In the genomic region with DNA sequence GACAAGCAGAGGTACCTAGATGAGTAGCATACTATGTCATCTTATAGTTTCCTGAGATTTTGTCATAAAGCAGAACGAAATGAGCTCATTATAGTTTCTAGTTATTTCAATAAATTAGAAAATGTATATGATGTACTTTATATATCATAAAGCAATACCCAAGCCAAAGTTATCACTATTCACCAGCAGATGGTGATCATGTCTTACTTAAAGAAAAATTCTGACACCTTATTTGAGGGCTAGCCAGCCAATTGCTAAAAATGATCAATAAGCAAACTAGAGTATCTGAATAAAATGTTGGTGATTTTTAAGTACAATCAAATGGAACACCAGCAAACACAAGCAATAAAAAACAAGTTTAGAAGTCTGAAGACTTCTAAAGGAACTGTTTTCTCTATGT, we compare ENCODE assay signal across 12 cellular contexts. TPM values are rescaled to one million over a fixed set of nuclear protein-coding genes. Genes with fewer than 3 reads are reported as not detected.
A peak's percentile ranks its signal among the peaks of the same experiment; 100 is the strongest.
DNase-seq lines count a peak whose midpoint lies in the region; TF ChIP-seq lines count a peak whose summit lies in the region.
"Had no signal": no experiment of that assay in that cellular context is flagged by ENCODE, and none has a peak within 500 bp of the region (broad histone marks: within the 10 kb centered on the region; RNA-seq: fewer than 3 reads in every experiment).

No MANE protein-coding gene starts in this region.

- H3K36me3 ChIP-seq in neural progenitor cell = no peaks in the 10 kb centered on the region

- no peak overlapping the region for H3K27ac ChIP-seq in neural progenitor cell
- H3K27ac ChIP-seq: BLaER1 had no signal

- H3K4me3 Mint-ChIP-seq in brain (no peak overlapping the region), neural progenitor cell (no peak overlapping the region)
- H3K4me3 Mint-ChIP-seq: activated CD8-positive, alpha-beta memory T cell treated with anti-CD3 and anti-CD28 coated beads, Interleukin-2, amount 10 ng/mL, durations not matched to agents 7 days and 5 days had no signal

- H3K9ac ChIP-seq in neural progenitor cell = no peak overlapping the region
- H3K9ac ChIP-seq: BLaER1 had no signal

- H3K36me3 Mint-ChIP-seq in brain (peaks cover 34% of the 10 kb centered on the region), neural progenitor cell (peaks cover 4% of the 10 kb centered on the region)

- no peaks in the 10 kb centered on the region for H3K4me1 ChIP-seq in neural progenitor cell

- H3K27me3 ChIP-seq in neural progenitor cell = no peaks in the 10 kb centered on the region
- H3K27me3 ChIP-seq: BLaER1 had no signal

- no peaks in the 10 kb centered on the region for H3K9me3 ChIP-seq in neural progenitor cell (ENCODE audit: low read depth)
- H3K9me3 ChIP-seq: BLaER1 had no signal

- H3K27ac Mint-ChIP-seq in brain (peak overlapping the region in 2 of 5 experiments; percentile 45 to 53), neural progenitor cell (no peak overlapping the region)
- H3K27ac Mint-ChIP-seq: activated CD8-positive, alpha-beta memory T cell treated with anti-CD3 and anti-CD28 coated beads, Interleukin-2, amount 10 ng/mL, durations not matched to agents 7 days and 5 days had no signal

- peaks cover 97% of the 10 kb centered on the region for H4K20me1 ChIP-seq in neural progenitor cell (ENCODE audit: low read depth)

- TF ChIP-seq CTCF in brain (conservative IDR thresholded peaks at IDR 0.05) = peak; percentile 51
- TF ChIP-seq CTCF in neural progenitor cell (IDR thresholded peaks at IDR 0.05) = peak; percentile 25

- no peak overlapping the region for H3K4me3 ChIP-seq in neural progenitor cell
- H3K4me3 ChIP-seq: BLaER1 had no signal

- no peaks in the 10 kb centered on the region for H3F3A ChIP-seq in neural progenitor cell (ENCODE audit: low read depth)

- no peak overlapping the region for H2AFZ ChIP-seq in neural progenitor cell (replicated peaks)

- H3K9me3 Mint-ChIP-seq in brain (no peaks in the 10 kb centered on the region), neural progenitor cell (no peaks in the 10 kb centered on the region)

- H3K27me3 Mint-ChIP-seq in brain (no peaks in the 10 kb centered on the region), neural progenitor cell (ENCODE audit: insufficient read depth, low read depth) (no peaks in the 10 kb centered on the region)
- H3K27me3 Mint-ChIP-seq: activated CD8-positive, alpha-beta memory T cell treated with anti-CD3 and anti-CD28 coated beads, Interleukin-2, amount 10 ng/mL, durations not matched to agents 7 days and 5 days had no signal

- H3K79me2 ChIP-seq in neural progenitor cell (ENCODE audit: low read depth) = peaks cover 98% of the 10 kb centered on the region

- intact Hi-C loops in head of caudate nucleus (cut with DNase I) = no loop called here

- H3K4me1 Mint-ChIP-seq in brain (peaks cover 21% of the 10 kb centered on the region), neural progenitor cell (no peaks in the 10 kb centered on the region)

- H3K4me2 ChIP-seq in neural progenitor cell = no peak overlapping the region
- H3K4me2 ChIP-seq: BLaER1 had no signal

- DNase-seq in NCI-H2107 treated with DMSO at 0.1 percent for 48 hours (lab: John Stamatoyannopoulos, UW; ENCODE audit: unreplicated experiment) (peak; percentile 13), NCI-H2107 (lab: John Stamatoyannopoulos, UW) (no peak), NAMALWA (ENCODE audit: low spot score) (peak; percentile 63), neural progenitor cell (ENCODE audit: low spot score) (no peak), head of caudate nucleus (no peak), kidney glomerular epithelial cell (lab: John Stamatoyannopoulos, UW) (no peak)
- no peak for DNase-seq in stimulated activated CD8-positive, alpha-beta memory T cell treated with anti-CD3 and anti-CD28 coated beads, Interleukin-4, amount 100 ng/mL, for 48 hours
- DNase-seq: activated CD8-positive, alpha-beta memory T cell treated with anti-CD3 and anti-CD28 coated beads, Interleukin-2, amount 10 ng/mL, durations not matched to agents 7 days and 5 days; glutamatergic neuron; NCI-H2029 treated with DMSO at 0.1 percent for 48 hours had no signal

RNA-seq across cellular contexts. Expression of a gene that starts 44.1 kb away (rescaled TPM):
- 23.8 TPM for polyA plus RNA-seq in brain (ENCODE audit: insufficient read depth, low read depth, low replicate concordance)
- total RNA-seq in neural progenitor cell (ENCODE audit: low replicate concordance) = 84.0 and 106 TPM in 2 replicates

RNA-seq across cellular contexts. Expression of a gene that starts 44.5 kb away (rescaled TPM):
- polyA plus RNA-seq in brain (ENCODE audit: insufficient read depth, low read depth, low replicate concordance) = 72.9 TPM
- 16.4 and 25.2 TPM in 2 replicates for total RNA-seq in neural progenitor cell (ENCODE audit: low replicate concordance)

Comparison
In these comparisons a context has a peak if more than half of its experiments do, and no peak if none do; other contexts are left out.
1. DNase-seq: peak in NCI-H2107 treated with DMSO at 0.1 percent for 48 hours (single experiment) and NAMALWA (single experiment); none in NCI-H2107 (single experiment), neural progenitor cell (single experiment), head of caudate nucleus (0 of 42), stimulated activated CD8-positive, alpha-beta memory T cell treated with anti-CD3 and anti-CD28 coated beads, Interleukin-4, amount 100 ng/mL, for 48 hours (single experiment) and kidney glomerular epithelial cell (single experiment).